1 cellular context compared by ENCODE assay signal in the genomic region with DNA sequence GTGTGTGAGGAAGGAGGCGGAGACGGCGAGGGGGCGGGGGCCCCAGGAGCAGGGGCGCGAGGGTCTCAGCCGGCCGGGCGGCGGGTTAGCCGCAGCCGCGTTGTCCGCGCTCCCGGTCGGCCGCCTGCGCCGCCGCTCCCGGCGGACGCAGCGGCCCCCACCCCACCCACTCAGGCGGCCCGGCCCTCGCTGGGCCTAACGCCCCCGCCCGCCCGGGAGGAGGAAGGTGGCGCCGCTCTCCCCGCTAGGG.
TF ChIP-seq lines count a peak whose summit lies in the region.

FCHSD2 (minus strand) TSS at position 191 of the 250 bp plus-strand sequence. CDS start 441 bp downstream, outside the sequence.

TF ChIP-seq in HEK293, 187 proteins besides CTCF, POLR2A, EP300 and RAD21 (continued from another document):
- TF ChIP-seq, protein P1, sequence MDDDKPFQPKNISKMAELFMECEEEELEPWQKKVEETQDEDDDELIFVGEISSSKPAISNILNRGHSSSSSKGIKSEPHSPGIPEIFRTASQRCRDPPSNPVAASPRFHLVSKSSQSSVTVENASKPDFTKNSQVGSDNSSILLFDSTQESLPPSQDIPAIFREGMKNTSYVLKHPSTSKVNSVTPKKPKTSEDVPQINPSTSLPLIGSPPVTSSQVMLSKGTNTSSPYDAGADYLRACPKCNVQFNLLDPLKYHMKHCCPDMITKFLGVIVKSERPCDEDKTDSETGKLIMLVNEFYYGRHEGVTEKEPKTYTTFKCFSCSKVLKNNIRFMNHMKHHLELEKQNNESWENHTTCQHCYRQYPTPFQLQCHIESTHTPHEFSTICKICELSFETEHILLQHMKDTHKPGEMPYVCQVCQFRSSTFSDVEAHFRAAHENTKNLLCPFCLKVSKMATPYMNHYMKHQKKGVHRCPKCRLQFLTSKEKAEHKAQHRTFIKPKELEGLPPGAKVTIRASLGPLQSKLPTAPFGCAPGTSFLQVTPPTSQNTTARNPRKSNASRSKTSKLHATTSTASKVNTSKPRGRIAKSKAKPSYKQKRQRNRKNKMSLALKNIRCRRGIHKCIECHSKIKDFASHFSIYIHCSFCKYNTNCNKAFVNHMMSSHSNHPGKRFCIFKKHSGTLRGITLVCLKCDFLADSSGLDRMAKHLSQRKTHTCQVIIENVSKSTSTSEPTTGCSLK (tag by site-specific recombination; IDR thresholded peaks at IDR 0.05): no peak
